1 cellular context compared by ENCODE assay signal in genomic region chr2:224173882-224174415, GRCh38.
TF ChIP-seq lines count a peak whose summit lies in the region.

No MANE protein-coding gene starts in this region.

TF ChIP-seq in GM23338, 12 proteins besides CTCF, POLR2A, EP300 and RAD21 (continued from another document):
- TF ChIP-seq REST (IDR thresholded peaks at IDR 0.05; ENCODE audit: unreplicated experiment) (no peak), ETS1 (IDR thresholded peaks at IDR 0.05) (no peak)
